Comparison of ENCODE assay signal across 20 cellular contexts in the genomic region with DNA sequence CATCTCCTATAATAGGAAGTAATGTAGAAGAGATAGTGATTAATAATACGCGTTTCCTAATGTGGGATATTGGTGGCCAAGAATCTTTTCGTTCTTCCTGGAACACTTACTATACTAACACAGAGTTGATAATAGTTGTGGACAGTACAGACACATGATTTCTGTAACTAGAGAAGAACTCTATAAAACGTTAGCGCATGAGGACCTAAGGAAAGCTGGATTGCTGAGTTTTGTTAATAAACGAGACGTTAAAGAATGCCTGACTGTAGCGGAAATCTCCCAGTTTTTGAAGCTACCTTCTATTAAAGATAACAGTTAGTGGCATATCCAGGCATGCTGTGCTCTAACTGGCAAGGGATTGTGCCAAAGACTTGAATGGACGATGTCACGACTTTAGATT.
"Had no signal": no experiment of that assay in that cellular context is flagged by ENCODE, and none has a peak within 500 bp of the region (broad histone marks: within the 10 kb centered on the region; RNA-seq: fewer than 3 reads in every experiment).

No MANE protein-coding gene starts in this region.

- ATAC-seq: activated CD8-positive, alpha-beta T cell treated with anti-CD3 and anti-CD28 coated beads for 36 hours; foreskin keratinocyte; left lung; natural killer cell; stimulated activated naive B cell treated with anti-CD40 and anti-IgM and Interleukin-4, amounts not matched to agents 10 μg/mL and 1 μg/mL and 100 μg/mL, for 72 hours had no signal

- H3K36me3 ChIP-seq: brain microvascular endothelial cell, esophagus squamous epithelium, left lung, neutrophil, spleen, tibial artery had no signal

- H3K36me3 Mint-ChIP-seq: memory B cell; natural killer cell; stimulated activated naive B cell treated with anti-CD40 and anti-IgM and Interleukin-4, amounts not matched to agents 10 μg/mL and 1 μg/mL and 100 μg/mL, for 72 hours had no signal

- H3K27me3 ChIP-seq: brain microvascular endothelial cell had no signal

- H2AFZ ChIP-seq: parathyroid adenoma had no signal

- H3K4me3 Mint-ChIP-seq: activated CD4-positive, alpha-beta T cell treated with anti-CD3 and anti-CD28 coated beads, Interleukin-2, amount 10 ng/mL, durations not matched to agents 24 days and 14 days; activated CD8-positive, alpha-beta T cell treated with anti-CD3 and anti-CD28 coated beads for 36 hours; activated naive CD4-positive, alpha-beta T cell treated with anti-CD3 and anti-CD28 coated beads for 36 hours; central memory CD8-positive, alpha-beta T cell; memory B cell; natural killer cell had no signal

- H3K4me3 ChIP-seq: left lung had no signal

- H3K79me2 ChIP-seq: parathyroid adenoma had no signal

- H3K4me1 Mint-ChIP-seq: activated CD4-positive, alpha-beta T cell treated with anti-CD3 and anti-CD28 coated beads, Interleukin-2, amount 10 ng/mL, durations not matched to agents 24 days and 14 days; central memory CD8-positive, alpha-beta T cell; memory B cell; natural killer cell had no signal

- H3K9me3 Mint-ChIP-seq: activated CD4-positive, alpha-beta T cell treated with anti-CD3 and anti-CD28 coated beads, Interleukin-2, amount 10 ng/mL, durations not matched to agents 24 days and 14 days; activated CD8-positive, alpha-beta T cell treated with anti-CD3 and anti-CD28 coated beads for 36 hours; activated naive CD4-positive, alpha-beta T cell treated with anti-CD3 and anti-CD28 coated beads for 36 hours; activated T-helper 2 cell treated with anti-CD3 and anti-CD28 coated beads, Interferon-gamma antibody, Interleukin-2, Interleukin-4, amounts not matched to agents 10 μg/mL and 5 μg/mL and 100 μg/mL, durations not matched to agents 14 hours and 24 hours and 36 hours; central memory CD8-positive, alpha-beta T cell; memory B cell; natural killer cell; stimulated activated naive B cell treated with anti-CD40 and anti-IgM and Interleukin-4, amounts not matched to agents 10 μg/mL and 1 μg/mL and 100 μg/mL, for 72 hours had no signal

- DNase-seq: activated CD8-positive, alpha-beta T cell treated with anti-CD3 and anti-CD28 coated beads for 36 hours; activated naive CD4-positive, alpha-beta T cell treated with anti-CD3 and anti-CD28 coated beads for 36 hours; activated T-cell treated with anti-CD3 and anti-CD28 coated beads, Interleukin-2, amount 50 U/mL, for 1 hour; brain microvascular endothelial cell; cortex of kidney; effector CD4-positive, alpha-beta T cell; esophagus squamous epithelium; foreskin keratinocyte; natural killer cell; spleen; stimulated activated naive B cell treated with anti-CD40 and anti-IgM and Interleukin-4, amounts not matched to agents 10 μg/mL and 1 μg/mL and 100 μg/mL, for 72 hours; T1000; tibial artery had no signal

- H3K27ac Mint-ChIP-seq: activated CD4-positive, alpha-beta T cell treated with anti-CD3 and anti-CD28 coated beads, Interleukin-2, amount 10 ng/mL, durations not matched to agents 24 days and 14 days; activated CD8-positive, alpha-beta T cell treated with anti-CD3 and anti-CD28 coated beads for 36 hours; activated naive CD4-positive, alpha-beta T cell treated with anti-CD3 and anti-CD28 coated beads for 36 hours; activated T-helper 2 cell treated with anti-CD3 and anti-CD28 coated beads, Interferon-gamma antibody, Interleukin-2, Interleukin-4, amounts not matched to agents 10 μg/mL and 5 μg/mL and 100 μg/mL, durations not matched to agents 14 hours and 24 hours and 36 hours; memory B cell; natural killer cell; stimulated activated naive B cell treated with anti-CD40 and anti-IgM and Interleukin-4, amounts not matched to agents 10 μg/mL and 1 μg/mL and 100 μg/mL, for 72 hours had no signal

- H3K4me1 ChIP-seq: foreskin keratinocyte, left lung, parathyroid adenoma, spleen had no signal

- H3K27ac ChIP-seq: esophagus squamous epithelium, foreskin keratinocyte, left lung, neutrophil, parathyroid adenoma, spleen had no signal
